ENCODE assay signal across 20 cellular contexts in genomic region chr22:39923689-39924088, GRCh38. TPM values are rescaled to one million over a fixed set of nuclear protein-coding genes. Genes with fewer than 3 reads are reported as not detected.
DNase-seq lines count a peak whose midpoint lies in the region; ATAC-seq and TF ChIP-seq lines count a peak whose summit lies in the region.
"Had no signal": no experiment of that assay in that cellular context is flagged by ENCODE, and none has a peak within 500 bp of the region (broad histone marks: within the 10 kb centered on the region; RNA-seq: fewer than 3 reads in every experiment).

No MANE protein-coding gene starts in this region.

- peak overlapping the region; percentile 6 for H3K27ac ChIP-seq in CD4-positive, alpha-beta memory T cell (ENCODE audit: low read depth, low read length)
- no peak overlapping the region for H3K27ac ChIP-seq in hepatocyte

- intact Hi-C loops in CD4-positive, alpha-beta memory T cell (cut with micrococcal nuclease) = no loop called here
- intact Hi-C loops in left colon (cut with DNase I, micrococcal nuclease) = no loop called here

- no peak overlapping the region for H3K27ac Mint-ChIP-seq in activated T-cell treated with anti-CD3 and anti-CD28 coated beads, Interleukin-2, amount 50 U/mL, for 24 hours
- H3K27ac Mint-ChIP-seq in CD4-positive, alpha-beta memory T cell = peak overlapping the region in 6 of 7 donors; percentile 19 to 93 (median 72)
- H3K27ac Mint-ChIP-seq in T-helper 17 cell = no peak overlapping the region

- H3K4me1 Mint-ChIP-seq in activated T-cell treated with anti-CD3 and anti-CD28 coated beads, Interleukin-2, amount 50 U/mL, for 4 hours (ENCODE audit: low read depth) = peaks cover 75% of the 10 kb centered on the region
- H3K4me1 Mint-ChIP-seq in activated T-cell treated with anti-CD3 and anti-CD28 coated beads, Interleukin-2, amount 50 U/mL, for 24 hours (ENCODE audit: low read depth) = peaks cover 70% of the 10 kb centered on the region
- H3K4me1 Mint-ChIP-seq in CD4-positive, alpha-beta memory T cell = peaks cover 64 to 79% (median 70%) of the 10 kb centered on the region in 4 donors
- H3K4me1 Mint-ChIP-seq in T-helper 17 cell = peaks cover 63% of the 10 kb centered on the region

- H3K36me3 Mint-ChIP-seq in activated T-cell treated with anti-CD3 and anti-CD28 coated beads, Interleukin-2, amount 50 U/mL, for 4 hours (ENCODE audit: insufficient read depth) = peaks cover 11% of the 10 kb centered on the region
- peaks cover 15% of the 10 kb centered on the region for H3K36me3 Mint-ChIP-seq in activated T-cell treated with anti-CD3 and anti-CD28 coated beads, Interleukin-2, amount 50 U/mL, for 24 hours (ENCODE audit: low read depth)
- peaks cover 25 to 62% of the 10 kb centered on the region in 2 donors for H3K36me3 Mint-ChIP-seq in CD4-positive, alpha-beta memory T cell
- H3K36me3 Mint-ChIP-seq in T-helper 17 cell (ENCODE audit: low read depth) = peaks cover 19% of the 10 kb centered on the region

- H3K4me3 Mint-ChIP-seq in activated T-cell treated with anti-CD3 and anti-CD28 coated beads, Interleukin-2, amount 50 U/mL, for 4 hours = peak overlapping the region; percentile 59
- no peak overlapping the region for H3K4me3 Mint-ChIP-seq in activated T-cell treated with anti-CD3 and anti-CD28 coated beads, Interleukin-2, amount 50 U/mL, for 24 hours
- H3K4me3 Mint-ChIP-seq in CD4-positive, alpha-beta memory T cell = peak overlapping the region in 5 of 8 donors; percentile 22 to 64 (median 33)
- H3K4me3 Mint-ChIP-seq in T-helper 17 cell = peak overlapping the region; percentile 49

- TF ChIP-seq CTCF in hepatocyte (IDR thresholded peaks at IDR 0.05; ENCODE audit: poor library complexity) = no peak

- no peaks in the 10 kb centered on the region for H3K27me3 ChIP-seq in CD4-positive, alpha-beta memory T cell (ENCODE audit: insufficient read depth, low read length)
- no peaks in the 10 kb centered on the region for H3K27me3 ChIP-seq in hepatocyte

- WGBS in hepatocyte (ENCODE audit: low lambda C conversion rate, missing lambda C conversion rate) = 78% methylated on average over 5 of the region's 5 CpGs

- peaks cover 100% of the 10 kb centered on the region for H3K4me1 ChIP-seq in CD4-positive, alpha-beta memory T cell (ENCODE audit: insufficient read depth, low read length)
- H3K4me1 ChIP-seq in hepatocyte (ENCODE audit: insufficient read depth) = no peaks in the 10 kb centered on the region

- no peak for ATAC-seq in activated T-cell treated with anti-CD3 and anti-CD28 coated beads, Interleukin-2, amount 50 U/mL, for 4 hours
- ATAC-seq in T-helper 17 cell = no peak
- ATAC-seq in left colon = peak; percentile 20

- H3K9me3 ChIP-seq in CD4-positive, alpha-beta memory T cell (ENCODE audit: control insufficient read depth in 1 of 2, low read length in 2 of 2) = no peaks in the 10 kb centered on the region
- H3K9me3 ChIP-seq in T-helper 17 cell (ENCODE audit: control insufficient read depth, low read length, poor library complexity, severe bottlenecking) = no peaks in the 10 kb centered on the region
- H3K9me3 ChIP-seq in hepatocyte (ENCODE audit: low read depth) = no peaks in the 10 kb centered on the region
- H3K9me3 ChIP-seq: MG63 had no signal

- no peak for DNase-seq in activated T-cell treated with anti-CD3 and anti-CD28 coated beads, Interleukin-2, amount 50 U/mL, for 4 hours
- DNase-seq in activated T-cell treated with anti-CD3 and anti-CD28 coated beads, Interleukin-2, amount 50 U/mL, for 24 hours = no peak
- DNase-seq in CD4-positive, alpha-beta memory T cell = no peak
- DNase-seq in T-helper 17 cell (no peak), left colon (no peak), mesenteric fat pad (ENCODE audit: low spot score) (no peak), NCI-H1105 (lab: John Stamatoyannopoulos, UW) (no peak), hepatocyte (ENCODE audit: low spot score) (no peak)
- DNase-seq: C1 segment of cervical spinal cord, DMS53, Karpas-422, MG63, NCI-H187 treated with DMSO at 0.1 percent for 48 hours, NCI-H345, NCI-H526, OCI-M1, SIG-M5 had no signal

- no peaks in the 10 kb centered on the region for H4K20me1 ChIP-seq in hepatocyte (ENCODE audit: insufficient read depth, poor library complexity, severe bottlenecking)

- no peaks in the 10 kb centered on the region for H3K36me3 ChIP-seq in CD4-positive, alpha-beta memory T cell (ENCODE audit: insufficient read depth, low read length)
- H3K36me3 ChIP-seq in hepatocyte (replicated peaks; ENCODE audit: insufficient read depth, low read depth) = no peaks in the 10 kb centered on the region
- H3K36me3 ChIP-seq: MG63 had no signal

- CTCF ChIA-PET in CD4-positive, alpha-beta memory T cell (lab: Charles Lee; ENCODE audit: partially characterized antibody) = interaction anchor here (0.9 to 6.9 kb wide), 4 partner anchors 9 to 395 kb away, joined by 3 to 68 read pairs (median 3); no protein-coding TSS in a partner anchor

- H2AFZ ChIP-seq in hepatocyte = no peak overlapping the region

- no peak overlapping the region for H3K4me3 ChIP-seq in CD4-positive, alpha-beta memory T cell (ENCODE audit: low read length in 2 of 2)
- no peak overlapping the region for H3K4me3 ChIP-seq in hepatocyte
- H3K4me3 ChIP-seq: MG63 had no signal

- no peaks in the 10 kb centered on the region for H3K9me2 ChIP-seq in hepatocyte (replicated peaks; ENCODE audit: insufficient read depth)

- no peaks in the 10 kb centered on the region for H3K9me3 Mint-ChIP-seq in activated T-cell treated with anti-CD3 and anti-CD28 coated beads, Interleukin-2, amount 50 U/mL, for 4 hours
- H3K9me3 Mint-ChIP-seq in activated T-cell treated with anti-CD3 and anti-CD28 coated beads, Interleukin-2, amount 50 U/mL, for 24 hours = no peaks in the 10 kb centered on the region
- H3K9me3 Mint-ChIP-seq in CD4-positive, alpha-beta memory T cell = no peaks in the 10 kb centered on the region

- POLR2A ChIA-PET in CD4-positive, alpha-beta memory T cell (lab: Charles Lee; ENCODE audit: partially characterized antibody) = interaction anchor here (0.7 to 11.5 kb wide), 7 partner anchors 9 to 34 kb away, joined by 3 to 424 read pairs (median 9); partner anchors contain the start of gene GRAP2

- no peaks in the 10 kb centered on the region for H3K27me3 Mint-ChIP-seq in activated T-cell treated with anti-CD3 and anti-CD28 coated beads, Interleukin-2, amount 50 U/mL, for 4 hours (ENCODE audit: low read depth)
- H3K27me3 Mint-ChIP-seq in activated T-cell treated with anti-CD3 and anti-CD28 coated beads, Interleukin-2, amount 50 U/mL, for 24 hours = no peaks in the 10 kb centered on the region
- peaks cover 0 to 1% of the 10 kb centered on the region in 2 donors for H3K27me3 Mint-ChIP-seq in CD4-positive, alpha-beta memory T cell
- no peaks in the 10 kb centered on the region for H3K27me3 Mint-ChIP-seq in T-helper 17 cell

- H3K4me2 ChIP-seq in hepatocyte = no peak overlapping the region

- H3K79me2 ChIP-seq in hepatocyte = no peaks in the 10 kb centered on the region

RNA-seq across cellular contexts. Expression of gene GRAP2, which starts 22.8 kb away (rescaled TPM):
- total RNA-seq in activated T-cell treated with anti-CD3 and anti-CD28 coated beads, Interleukin-2, amount 50 U/mL, for 4 hours = 10 to 100 TPM; 19.5 to 40.4 (median 26.4) TPM
- total RNA-seq in CD4-positive, alpha-beta memory T cell = 100 to 1,000 TPM; 134 to 140 TPM
- polyA plus RNA-seq in CD4-positive, alpha-beta memory T cell = 10 to 100 TPM; 53.1 to 86.7 TPM
- total RNA-seq in T-helper 17 cell = 100 to 1,000 TPM; 113 to 195 TPM
- 1 to 10 TPM; 1.2 to 2.1 TPM for total RNA-seq in left colon
- total RNA-seq in mesenteric fat pad = 1.3 TPM
- 0.12 TPM in 1 of 2 replicates, not detected in the other for total RNA-seq in hepatocyte
- 0.51 TPM in 1 of 2 replicates, not detected in the other for polyA plus RNA-seq in hepatocyte
- total RNA-seq: A673, HT-29 had no signal

RNA-seq across cellular contexts. Expression of gene ENTHD1, which starts 30.1 kb away (rescaled TPM):
- under 1 TPM; 0.38 to 0.53 (median 0.41) TPM for total RNA-seq in activated T-cell treated with anti-CD3 and anti-CD28 coated beads, Interleukin-2, amount 50 U/mL, for 4 hours
- under 1 TPM; 0.26 to 0.47 TPM for total RNA-seq in CD4-positive, alpha-beta memory T cell
- under 1 TPM; 0.10 to 0.14 TPM for polyA plus RNA-seq in CD4-positive, alpha-beta memory T cell
- total RNA-seq in T-helper 17 cell = not detected
- total RNA-seq in left colon = not detected
- total RNA-seq in mesenteric fat pad = not detected
- not detected in 2 replicates for total RNA-seq in hepatocyte
- not detected in 2 replicates for polyA plus RNA-seq in hepatocyte
- total RNA-seq: A673, HT-29, RPMI7951 had no signal

RNA-seq across cellular contexts. Expression of gene TMA7B, which starts 36.5 kb away (rescaled TPM):
- under 1 TPM; 0.61 to 0.92 (median 0.76) TPM for total RNA-seq in activated T-cell treated with anti-CD3 and anti-CD28 coated beads, Interleukin-2, amount 50 U/mL, for 4 hours
- 10 to 100 TPM in 1 of 2 experiments, 1 to 10 TPM in 1; 9.3 to 10.2 TPM for total RNA-seq in CD4-positive, alpha-beta memory T cell
- polyA plus RNA-seq in CD4-positive, alpha-beta memory T cell = 1 to 10 TPM in 1 of 2 donors, not detected in 1; 3.3 TPM
- total RNA-seq in T-helper 17 cell = 10 to 100 TPM in 1 of 2 donors, 1 to 10 TPM in 1; 7.2 to 22.5 TPM
- total RNA-seq in left colon = not detected
- total RNA-seq in mesenteric fat pad = not detected
- not detected in 2 replicates for total RNA-seq in hepatocyte
- polyA plus RNA-seq in hepatocyte = not detected in 2 replicates
- total RNA-seq: A673, HT-29 had no signal

Comparison
In these comparisons a context has a peak if more than half of its experiments do, and no peak if none do; other contexts are left out.
1. H3K27ac Mint-ChIP-seq: peak in CD4-positive, alpha-beta memory T cell (6 of 7); none in activated T-cell treated with anti-CD3 and anti-CD28 coated beads, Interleukin-2, amount 50 U/mL, for 24 hours (single experiment) and T-helper 17 cell (single experiment).